In genomic region chr11:128939591-128939990, GRCh38 we compare ENCODE assay signal across 15 cellular contexts. TPM values are rescaled to one million over a fixed set of nuclear protein-coding genes. Genes with fewer than 3 reads are reported as not detected.
DNase-seq lines count a peak whose midpoint lies in the region; ATAC-seq and TF ChIP-seq lines count a peak whose summit lies in the region.
"Had no signal": no experiment of that assay in that cellular context is flagged by ENCODE, and none has a peak within 500 bp of the region (broad histone marks: within the 10 kb centered on the region; RNA-seq: fewer than 3 reads in every experiment).

No MANE protein-coding gene starts in this region.

- no peak for TF ChIP-seq POLR2A in esophagus squamous epithelium (IDR thresholded peaks at IDR 0.05)

- TF ChIP-seq CTCF in esophagus squamous epithelium (IDR thresholded peaks at IDR 0.05), result no peak

- DNase-seq in NCI-H2171 treated with DMSO at 0.1 percent for 48 hours (lab: John Stamatoyannopoulos, UW) (peak; percentile 13), NCI-H2171 (lab: John Stamatoyannopoulos, UW) (no peak), NCI-H446 treated with DMSO at 0.1 percent for 48 hours (lab: John Stamatoyannopoulos, UW) (peak; percentile 8), esophagus squamous epithelium (lab: John Stamatoyannopoulos, UW) (no peak), Right ventricle myocardium superior (no peak), iPS-NIHi7 (ENCODE audit: extremely low spot score) (no peak), NCI-H1048 (lab: John Stamatoyannopoulos, UW) (no peak)
- DNase-seq: NCI-H1417, NCI-H2029, NCI-H226, NCI-H748 treated with DMSO at 0.1 percent for 48 hours, SHP77 treated with DMSO at 0.1 percent for 48 hours had no signal

- H3K27ac ChIP-seq in esophagus squamous epithelium, result peak overlapping the region; percentile 76 to 92 (median 82)
- H3K27ac ChIP-seq: KMS-11 had no signal

- H3K9ac ChIP-seq in skeletal muscle satellite cell (ENCODE audit: low read depth, low read length), result no peak overlapping the region
- H3K9ac ChIP-seq: KMS-11 had no signal

- intact Hi-C loops in esophagus squamous epithelium (cut with DNase I), result no loop called here
- intact Hi-C loops in Right ventricle myocardium superior (cut with DNase I), result no loop called here

- H3K27me3 ChIP-seq in esophagus squamous epithelium (peaks cover 0 to 3% (median 0%) of the 10 kb centered on the region in 4 donors), skeletal muscle satellite cell (ENCODE audit: control insufficient read depth, insufficient read depth, low read length) (peaks cover 29% of the 10 kb centered on the region)

- peaks cover 0 to 3% (median 0%) of the 10 kb centered on the region in 3 donors for H3K36me3 ChIP-seq in esophagus squamous epithelium
- no peaks in the 10 kb centered on the region for H3K36me3 ChIP-seq in skeletal muscle satellite cell (ENCODE audit: insufficient read depth, low read length)

- 41% methylated on average over 7 to 9 of the region's 11 CpGs for WGBS in esophagus squamous epithelium, 2 donors

- no peak for ATAC-seq in Right ventricle myocardium superior (ENCODE audit: poor library complexity)

- H3K4me1 ChIP-seq in esophagus squamous epithelium (peaks cover 5 to 72% (median 15%) of the 10 kb centered on the region in 3 donors), skeletal muscle satellite cell (ENCODE audit: control insufficient read depth, insufficient read depth, low read length) (peaks cover 10% of the 10 kb centered on the region)

- peak overlapping the region; percentile 11 for H3K4me2 ChIP-seq in skeletal muscle satellite cell (ENCODE audit: low read length)
- H3K4me2 ChIP-seq: KMS-11 had no signal

- H3K9me3 ChIP-seq in esophagus squamous epithelium (no peaks in the 10 kb centered on the region), skeletal muscle satellite cell (replicated peaks; ENCODE audit: low read length) (no peaks in the 10 kb centered on the region)

- H3K4me3 ChIP-seq in esophagus squamous epithelium (peak overlapping the region in 2 of 4 donors; percentile 9 to 26), skeletal muscle satellite cell (ENCODE audit: low read length) (no peak overlapping the region)

RNA-seq across cellular contexts. Expression of gene TP53AIP1, which starts 3.1 kb away (rescaled TPM):
- total RNA-seq in esophagus squamous epithelium (10 to 100 TPM; 11.0 to 16.7 (median 13.9) TPM), Right ventricle myocardium superior (not detected)
- not detected in 2 replicates for total RNA-seq in skeletal muscle satellite cell (2012; rRNA removed)
- total RNA-seq: A172 had no signal

RNA-seq across cellular contexts. Expression of gene KCNJ5, which starts 48.4 kb away (rescaled TPM):
- total RNA-seq in esophagus squamous epithelium (1 to 10 TPM in 1 of 4 donors, under 1 TPM in 1, not detected in 2; 0.47 to 1.9 TPM), Right ventricle myocardium superior (4.4 TPM)
- not detected in 2 replicates for total RNA-seq in skeletal muscle satellite cell (2012; rRNA removed)

Comparison
In these comparisons a context has a peak if more than half of its experiments do, and no peak if none do; other contexts are left out.
1. DNase-seq: peak in NCI-H2171 treated with DMSO at 0.1 percent for 48 hours (single experiment) and NCI-H446 treated with DMSO at 0.1 percent for 48 hours (single experiment); none in NCI-H2171 (single experiment), esophagus squamous epithelium (single experiment), Right ventricle myocardium superior (single experiment), iPS-NIHi7 (single experiment) and NCI-H1048 (single experiment).
2. RNA of gene TP53AIP1, which starts 3.1 kb away (total RNA-seq): 11.0 to 16.7 TPM in esophagus squamous epithelium; not detected in Right ventricle myocardium superior (single experiment); every median in the first group is over 10 times any median in the second.